Comparison of ENCODE assay signal across 7 cellular contexts in genomic region chr18:37567061-37567993, GRCh38. TPM values are rescaled to one million over a fixed set of nuclear protein-coding genes. Genes with fewer than 3 reads are reported as not detected.
DNase-seq lines count a peak whose midpoint lies in the region; ATAC-seq and TF ChIP-seq lines count a peak whose summit lies in the region.

No MANE protein-coding gene starts in this region.

- no peaks in the 10 kb centered on the region; the same call in 2 of the 3 replicates for H3K9me3 Mint-ChIP-seq in GM23338

- H3K9me3 ChIP-seq in WERI-Rb-1 (ENCODE audit: severe bottlenecking) (no peaks in the 10 kb centered on the region), iPS-15b (ENCODE audit: control insufficient read depth, insufficient read depth, low read length) (no peaks in the 10 kb centered on the region), smooth muscle cell (replicated peaks; ENCODE audit: low read depth) (no peaks in the 10 kb centered on the region)

- DNase-seq in GM23338 (ENCODE audit: low spot score) (peak; percentile 28), WERI-Rb-1 (no peak), smooth muscle cell (lab: John Stamatoyannopoulos, UW; ENCODE audit: unreplicated experiment) (no peak), UCSD-AML1 (lab: John Stamatoyannopoulos, UW; ENCODE audit: unreplicated experiment) (no peak), activated gamma-delta T cell treated with Interleukin-2 at 50 U/mL for 16 hours (no peak)

- H3K4me3 ChIP-seq in GM23338 (peak overlapping the region; percentile 87), WERI-Rb-1 (ENCODE audit: low read depth, low read length) (peak overlapping the region; percentile 79), iPS-15b (ENCODE audit: low read depth, low read length) (peak overlapping the region; percentile 47), smooth muscle cell (peak overlapping the region; percentile 55)

- H3K4me1 ChIP-seq in GM23338 (ENCODE audit: insufficient read depth) = peaks cover 23% of the 10 kb centered on the region
- H3K4me1 ChIP-seq in iPS-15b (ENCODE audit: control insufficient read depth, insufficient read depth, low read length) = peaks cover 7% of the 10 kb centered on the region
- peaks cover 22% of the 10 kb centered on the region for H3K4me1 ChIP-seq in smooth muscle cell (ENCODE audit: low read depth)

- H3K9ac ChIP-seq in iPS-15b (ENCODE audit: low read depth, low read length) (no peak overlapping the region), smooth muscle cell (ENCODE audit: low read depth) (no peak overlapping the region)

- WGBS in smooth muscle cell (ENCODE audit: low lambda C conversion rate) = 8% methylated on average over 66 of the region's 72 CpGs

- H3K4me2 ChIP-seq in GM23338 = peak overlapping the region; percentile 97
- H3K4me2 ChIP-seq in smooth muscle cell = peak overlapping the region; percentile 95

- no peaks in the 10 kb centered on the region for H3K9me2 ChIP-seq in GM23338 (ENCODE audit: insufficient read depth)

- peak overlapping the region; percentile 89 for H2AFZ ChIP-seq in GM23338
- H2AFZ ChIP-seq in smooth muscle cell (ENCODE audit: low read depth) = peak overlapping the region; percentile 16

- no peaks in the 10 kb centered on the region; the same call in 1 of the 2 replicates for H4K20me1 ChIP-seq in GM23338 (replicated peaks; ENCODE audit: insufficient read depth)
- no peaks in the 10 kb centered on the region for H4K20me1 ChIP-seq in smooth muscle cell (ENCODE audit: low read depth)

- H3K27me3 ChIP-seq in GM23338 (ENCODE audit: insufficient read depth) = peaks cover 94% of the 10 kb centered on the region
- peaks cover 4% of the 10 kb centered on the region for H3K27me3 ChIP-seq in WERI-Rb-1 (ENCODE audit: insufficient read depth, low read depth, severe bottlenecking)
- H3K27me3 ChIP-seq in iPS-15b (ENCODE audit: control insufficient read depth, insufficient read depth, low read length) = peaks cover 86% of the 10 kb centered on the region
- H3K27me3 ChIP-seq in smooth muscle cell (ENCODE audit: low read depth) = peaks cover 88% of the 10 kb centered on the region

- peaks cover 37% of the 10 kb centered on the region for H3K4me1 Mint-ChIP-seq in GM23338

- TF ChIP-seq CTCF in GM23338 (conservative IDR thresholded peaks at IDR 0.05; ENCODE audit: low read depth in 2 of 2) (no peak), WERI-Rb-1 (IDR thresholded peaks at IDR 0.05; ENCODE audit: low read depth, low read length) (no peak), smooth muscle cell (IDR thresholded peaks at IDR 0.05; ENCODE audit: borderline replicate concordance, insufficient read depth, poor library complexity, severe bottlenecking) (no peak)

- H3K27ac ChIP-seq in GM23338 (ENCODE audit: low read depth) (no peak overlapping the region), WERI-Rb-1 (peak overlapping the region; percentile 81; the same call in 1 of the 2 replicates), smooth muscle cell (ENCODE audit: low read depth) (no peak overlapping the region)

- H3K79me2 ChIP-seq in GM23338 (replicated peaks; ENCODE audit: insufficient read depth) (no peaks in the 10 kb centered on the region), smooth muscle cell (ENCODE audit: low read depth) (no peaks in the 10 kb centered on the region)

- H3K27ac Mint-ChIP-seq in GM23338 = no peak overlapping the region

- H3K27me3 Mint-ChIP-seq in GM23338 (ENCODE audit: insufficient read depth, low read depth, poor library complexity) = peaks cover 68% of the 10 kb centered on the region

- H3K36me3 ChIP-seq in GM23338 (ENCODE audit: insufficient read depth) = no peaks in the 10 kb centered on the region
- H3K36me3 ChIP-seq in WERI-Rb-1 = no peaks in the 10 kb centered on the region; the same call in 1 of the 2 replicates
- H3K36me3 ChIP-seq in iPS-15b (ENCODE audit: control insufficient read depth, insufficient read depth, low read length) = no peaks in the 10 kb centered on the region
- no peaks in the 10 kb centered on the region for H3K36me3 ChIP-seq in smooth muscle cell (ENCODE audit: low read depth)

- no peaks in the 10 kb centered on the region for H3F3A ChIP-seq in GM23338 (replicated peaks; ENCODE audit: low read depth)
- H3F3A ChIP-seq in smooth muscle cell (ENCODE audit: low read depth) = no peaks in the 10 kb centered on the region

- H3K4me3 Mint-ChIP-seq in GM23338 = peak overlapping the region; percentile 63

- no peaks in the 10 kb centered on the region for H3K36me3 Mint-ChIP-seq in GM23338 (ENCODE audit: low read depth)

- ATAC-seq in GM23338 (peak; percentile 3; the same call in 2 of the 3 replicates), GM19324 (IDR thresholded peaks at IDR 0.05; ENCODE audit: low FRiP score, unreplicated experiment) (no peak)

TF ChIP-seq in GM23338, 12 proteins besides CTCF, POLR2A, EP300 and RAD21:
- TF ChIP-seq EZH2phosphoT487 (IDR thresholded peaks at IDR 0.05; ENCODE audit: unreplicated experiment) = no peak
- no peak for TF ChIP-seq NANOG (IDR thresholded peaks at IDR 0.05; ENCODE audit: borderline replicate concordance)
- no peak for TF ChIP-seq REST (IDR thresholded peaks at IDR 0.05; ENCODE audit: unreplicated experiment)
- peak; percentile 98 for TF ChIP-seq EZH2 (IDR thresholded peaks at IDR 0.05; ENCODE audit: low read depth, unreplicated experiment)

RNA-seq across cellular contexts. Expression of gene CELF4, which starts 1.7 kb away (rescaled TPM):
- total RNA-seq in GM23338 (2014; rRNA removed; shearing (Covaris generic)) = 2.6 and 3.6 TPM in 2 replicates
- polyA plus RNA-seq in GM23338 (2016; fragmentation: Nextera tagmentation; extraction: Ambion mirVana) (6.7 and 8.3 TPM in 2 replicates), smooth muscle cell (not detected in 2 replicates)
- total RNA-seq in smooth muscle cell = 0.40 TPM in 1 of 2 replicates, not detected in the other
